In genomic region chrX:31435592-31435991, GRCh38 we compare ENCODE assay signal across 11 cellular contexts.
A peak's percentile ranks its signal among the peaks of the same experiment; 100 is the strongest.
DNase-seq lines count a peak whose midpoint lies in the region; TF ChIP-seq lines count a peak whose summit lies in the region.
"Had no signal": no experiment of that assay in that cellular context is flagged by ENCODE, and none has a peak within 500 bp of the region (broad histone marks: within the 10 kb centered on the region; RNA-seq: fewer than 3 reads in every experiment).

No MANE protein-coding gene starts in this region.

- no peak overlapping the region for H2AFZ ChIP-seq in Karpas-422 (ENCODE audit: low read length)

- no peaks in the 10 kb centered on the region for H3K9me3 ChIP-seq in Karpas-422 (ENCODE audit: low read length)
- H3K9me3 ChIP-seq: vagina had no signal

- H3K4me1 Mint-ChIP-seq in nephron progenitor cell: peaks cover 23% of the 10 kb centered on the region
- H3K4me1 Mint-ChIP-seq in activated naive CD4-positive, alpha-beta T cell treated with anti-CD3 and anti-CD28 coated beads, Interleukin-2, amount 10 ng/mL, durations not matched to agents 7 days and 5 days: no peaks in the 10 kb centered on the region

- peak overlapping the region; percentile 64 for H3K4me3 Mint-ChIP-seq in nephron progenitor cell
- no peak overlapping the region for H3K4me3 Mint-ChIP-seq in activated naive CD4-positive, alpha-beta T cell treated with anti-CD3 and anti-CD28 coated beads, Interleukin-2, amount 10 ng/mL, durations not matched to agents 7 days and 5 days

- H3K9me2 ChIP-seq in Karpas-422 (replicated peaks; ENCODE audit: insufficient read depth, low read length): no peaks in the 10 kb centered on the region; the same call in 1 of the 2 replicates

- H3K9ac ChIP-seq in Karpas-422 (ENCODE audit: low read length): no peak overlapping the region

- H3K27me3 Mint-ChIP-seq in nephron progenitor cell (ENCODE audit: low read depth, poor library complexity): no peaks in the 10 kb centered on the region
- no peaks in the 10 kb centered on the region for H3K27me3 Mint-ChIP-seq in activated naive CD4-positive, alpha-beta T cell treated with anti-CD3 and anti-CD28 coated beads, Interleukin-2, amount 10 ng/mL, durations not matched to agents 7 days and 5 days

- H3K4me3 ChIP-seq in fibroblast of villous mesenchyme (ENCODE audit: low read depth, low read length) (no peak overlapping the region), Karpas-422 (ENCODE audit: low read length) (no peak overlapping the region)
- H3K4me3 ChIP-seq: vagina had no signal

- no peaks in the 10 kb centered on the region for H3K27me3 ChIP-seq in Karpas-422 (ENCODE audit: low read length)
- H3K27me3 ChIP-seq: vagina had no signal

- TF ChIP-seq CTCF in fibroblast of villous mesenchyme (IDR thresholded peaks at IDR 0.05; ENCODE audit: insufficient read depth, low read depth, low read length) (no peak), nephron progenitor cell (IDR thresholded peaks at IDR 0.05) (no peak)

- H4K20me1 ChIP-seq in Karpas-422 (ENCODE audit: insufficient read depth, low read depth, low read length): no peaks in the 10 kb centered on the region

- H3K79me2 ChIP-seq in Karpas-422 (ENCODE audit: low read length): no peaks in the 10 kb centered on the region

- H3K36me3 ChIP-seq in Karpas-422 (ENCODE audit: insufficient read depth, low read length): no peaks in the 10 kb centered on the region
- H3K36me3 ChIP-seq: vagina had no signal

- peak; percentile 59 for DNase-seq in EH (ENCODE audit: low read depth)
- peak; percentile 93 for DNase-seq in SK-MEL-5 (ENCODE audit: low read depth, low spot score)
- DNase-seq in fibroblast of villous mesenchyme (ENCODE audit: low read depth): peak; percentile 42
- peak; percentile 64 for DNase-seq in nephron progenitor cell
- no peak for DNase-seq in activated naive CD4-positive, alpha-beta T cell treated with anti-CD3 and anti-CD28 coated beads, Interleukin-2, amount 10 ng/mL, durations not matched to agents 7 days and 5 days
- no peak for DNase-seq in Karpas-422
- no peak for DNase-seq in NCI-H1092 treated with DMSO at 0.1 percent for 48 hours (lab: John Stamatoyannopoulos, UW)
- DNase-seq in NCI-H446 treated with DMSO at 0.1 percent for 48 hours (lab: John Stamatoyannopoulos, UW): no peak
- DNase-seq: DMS 273 treated with DMSO at 0.1 percent for 48 hours, NCI-H524 treated with DMSO at 0.1 percent for 48 hours had no signal

- H3K9me3 Mint-ChIP-seq in nephron progenitor cell: peaks cover 21% of the 10 kb centered on the region
- H3K9me3 Mint-ChIP-seq in activated naive CD4-positive, alpha-beta T cell treated with anti-CD3 and anti-CD28 coated beads, Interleukin-2, amount 10 ng/mL, durations not matched to agents 7 days and 5 days: no peaks in the 10 kb centered on the region

- no peaks in the 10 kb centered on the region for H3K36me3 Mint-ChIP-seq in nephron progenitor cell (ENCODE audit: low read depth)
- H3K36me3 Mint-ChIP-seq in activated naive CD4-positive, alpha-beta T cell treated with anti-CD3 and anti-CD28 coated beads, Interleukin-2, amount 10 ng/mL, durations not matched to agents 7 days and 5 days: no peaks in the 10 kb centered on the region

- in situ Hi-C loops in SK-MEL-5 (cut with HindIII; ENCODE audit: low pct_unique_long_range_greater_than_20kb, low sequenced_read_pairs): no loop called here

- no peak overlapping the region for H3K4me2 ChIP-seq in Karpas-422 (ENCODE audit: low read depth, low read length, poor library complexity, severe bottlenecking)

- no peaks in the 10 kb centered on the region for H3K4me1 ChIP-seq in Karpas-422 (ENCODE audit: low read length)
- H3K4me1 ChIP-seq: vagina had no signal

- peak overlapping the region; percentile 97 for H3K27ac Mint-ChIP-seq in nephron progenitor cell
- H3K27ac Mint-ChIP-seq in activated naive CD4-positive, alpha-beta T cell treated with anti-CD3 and anti-CD28 coated beads, Interleukin-2, amount 10 ng/mL, durations not matched to agents 7 days and 5 days: no peak overlapping the region

- no peak overlapping the region for H3K27ac ChIP-seq in Karpas-422 (ENCODE audit: low read length)
- H3K27ac ChIP-seq: vagina had no signal

- CTCF ChIA-PET in activated naive CD4-positive, alpha-beta T cell treated with anti-CD3 and anti-CD28 coated beads, Interleukin-2, amount 10 ng/mL, durations not matched to agents 7 days and 5 days (lab: Charles Lee): no interaction called here

Comparison
In these comparisons a context has a peak if more than half of its experiments do, and no peak if none do; other contexts are left out.
1. DNase-seq: peak in EH (single experiment), SK-MEL-5 (single experiment), fibroblast of villous mesenchyme (single experiment) and nephron progenitor cell (single experiment); none in activated naive CD4-positive, alpha-beta T cell treated with anti-CD3 and anti-CD28 coated beads, Interleukin-2, amount 10 ng/mL, durations not matched to agents 7 days and 5 days (single experiment), Karpas-422 (single experiment), NCI-H1092 treated with DMSO at 0.1 percent for 48 hours (single experiment) and NCI-H446 treated with DMSO at 0.1 percent for 48 hours (single experiment).